In the genomic region with DNA sequence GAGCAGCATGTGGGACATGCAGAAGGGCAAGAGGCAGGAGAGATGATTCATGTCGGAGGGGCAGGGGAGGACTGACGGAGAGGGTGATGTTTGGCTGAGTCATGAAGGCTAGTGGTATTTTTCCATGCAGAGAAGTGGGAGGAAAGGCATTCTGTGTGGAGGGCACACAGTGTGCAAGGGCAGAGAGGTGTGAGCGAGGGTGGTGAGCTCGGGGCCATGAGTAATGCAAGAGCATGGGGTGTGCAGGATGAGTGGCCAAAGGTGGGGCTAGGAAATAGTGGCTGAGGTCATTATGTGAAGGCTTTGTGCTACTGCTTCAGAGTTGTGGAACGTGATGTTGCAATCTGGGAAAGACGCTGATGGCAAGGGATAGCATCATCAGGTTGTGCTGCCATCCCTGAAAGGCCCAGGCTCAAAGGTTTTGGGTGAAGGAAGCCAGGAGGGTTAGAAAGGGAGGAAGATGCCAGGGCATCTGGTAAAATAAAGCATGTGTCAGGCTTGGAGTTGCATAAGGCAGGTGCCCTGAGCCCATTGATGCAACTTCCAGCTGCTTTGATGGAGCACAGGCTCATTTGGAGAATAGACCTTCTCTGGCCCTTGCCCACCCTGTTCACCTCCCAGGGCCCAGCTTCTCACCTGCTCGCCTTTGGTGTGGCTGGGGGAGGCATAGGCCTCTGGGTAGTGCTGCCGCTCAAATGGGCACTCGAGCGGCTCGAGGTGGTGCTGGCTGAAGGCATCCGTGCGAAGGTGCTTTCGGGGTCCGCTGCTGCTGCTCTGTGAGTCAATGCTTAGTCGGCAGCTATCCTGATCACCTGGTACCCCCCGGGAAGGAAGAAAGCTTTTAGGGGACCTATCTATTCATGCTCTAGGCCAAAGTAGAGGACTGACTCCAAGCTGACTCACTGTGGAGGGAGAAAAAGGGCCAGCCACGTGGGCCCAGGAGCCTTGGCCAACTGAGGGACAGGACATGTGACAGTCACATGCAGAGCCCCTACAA, we compare ENCODE assay signal across 1 cellular context.
TF ChIP-seq lines count a peak whose summit lies in the region.

No MANE protein-coding gene starts in this region.

TF ChIP-seq in GM23338, 12 proteins besides CTCF, POLR2A, EP300 and RAD21 (continued from another document):
- TF ChIP-seq ETS1 (IDR thresholded peaks at IDR 0.05), result no peak
- TF ChIP-seq, protein P1, sequence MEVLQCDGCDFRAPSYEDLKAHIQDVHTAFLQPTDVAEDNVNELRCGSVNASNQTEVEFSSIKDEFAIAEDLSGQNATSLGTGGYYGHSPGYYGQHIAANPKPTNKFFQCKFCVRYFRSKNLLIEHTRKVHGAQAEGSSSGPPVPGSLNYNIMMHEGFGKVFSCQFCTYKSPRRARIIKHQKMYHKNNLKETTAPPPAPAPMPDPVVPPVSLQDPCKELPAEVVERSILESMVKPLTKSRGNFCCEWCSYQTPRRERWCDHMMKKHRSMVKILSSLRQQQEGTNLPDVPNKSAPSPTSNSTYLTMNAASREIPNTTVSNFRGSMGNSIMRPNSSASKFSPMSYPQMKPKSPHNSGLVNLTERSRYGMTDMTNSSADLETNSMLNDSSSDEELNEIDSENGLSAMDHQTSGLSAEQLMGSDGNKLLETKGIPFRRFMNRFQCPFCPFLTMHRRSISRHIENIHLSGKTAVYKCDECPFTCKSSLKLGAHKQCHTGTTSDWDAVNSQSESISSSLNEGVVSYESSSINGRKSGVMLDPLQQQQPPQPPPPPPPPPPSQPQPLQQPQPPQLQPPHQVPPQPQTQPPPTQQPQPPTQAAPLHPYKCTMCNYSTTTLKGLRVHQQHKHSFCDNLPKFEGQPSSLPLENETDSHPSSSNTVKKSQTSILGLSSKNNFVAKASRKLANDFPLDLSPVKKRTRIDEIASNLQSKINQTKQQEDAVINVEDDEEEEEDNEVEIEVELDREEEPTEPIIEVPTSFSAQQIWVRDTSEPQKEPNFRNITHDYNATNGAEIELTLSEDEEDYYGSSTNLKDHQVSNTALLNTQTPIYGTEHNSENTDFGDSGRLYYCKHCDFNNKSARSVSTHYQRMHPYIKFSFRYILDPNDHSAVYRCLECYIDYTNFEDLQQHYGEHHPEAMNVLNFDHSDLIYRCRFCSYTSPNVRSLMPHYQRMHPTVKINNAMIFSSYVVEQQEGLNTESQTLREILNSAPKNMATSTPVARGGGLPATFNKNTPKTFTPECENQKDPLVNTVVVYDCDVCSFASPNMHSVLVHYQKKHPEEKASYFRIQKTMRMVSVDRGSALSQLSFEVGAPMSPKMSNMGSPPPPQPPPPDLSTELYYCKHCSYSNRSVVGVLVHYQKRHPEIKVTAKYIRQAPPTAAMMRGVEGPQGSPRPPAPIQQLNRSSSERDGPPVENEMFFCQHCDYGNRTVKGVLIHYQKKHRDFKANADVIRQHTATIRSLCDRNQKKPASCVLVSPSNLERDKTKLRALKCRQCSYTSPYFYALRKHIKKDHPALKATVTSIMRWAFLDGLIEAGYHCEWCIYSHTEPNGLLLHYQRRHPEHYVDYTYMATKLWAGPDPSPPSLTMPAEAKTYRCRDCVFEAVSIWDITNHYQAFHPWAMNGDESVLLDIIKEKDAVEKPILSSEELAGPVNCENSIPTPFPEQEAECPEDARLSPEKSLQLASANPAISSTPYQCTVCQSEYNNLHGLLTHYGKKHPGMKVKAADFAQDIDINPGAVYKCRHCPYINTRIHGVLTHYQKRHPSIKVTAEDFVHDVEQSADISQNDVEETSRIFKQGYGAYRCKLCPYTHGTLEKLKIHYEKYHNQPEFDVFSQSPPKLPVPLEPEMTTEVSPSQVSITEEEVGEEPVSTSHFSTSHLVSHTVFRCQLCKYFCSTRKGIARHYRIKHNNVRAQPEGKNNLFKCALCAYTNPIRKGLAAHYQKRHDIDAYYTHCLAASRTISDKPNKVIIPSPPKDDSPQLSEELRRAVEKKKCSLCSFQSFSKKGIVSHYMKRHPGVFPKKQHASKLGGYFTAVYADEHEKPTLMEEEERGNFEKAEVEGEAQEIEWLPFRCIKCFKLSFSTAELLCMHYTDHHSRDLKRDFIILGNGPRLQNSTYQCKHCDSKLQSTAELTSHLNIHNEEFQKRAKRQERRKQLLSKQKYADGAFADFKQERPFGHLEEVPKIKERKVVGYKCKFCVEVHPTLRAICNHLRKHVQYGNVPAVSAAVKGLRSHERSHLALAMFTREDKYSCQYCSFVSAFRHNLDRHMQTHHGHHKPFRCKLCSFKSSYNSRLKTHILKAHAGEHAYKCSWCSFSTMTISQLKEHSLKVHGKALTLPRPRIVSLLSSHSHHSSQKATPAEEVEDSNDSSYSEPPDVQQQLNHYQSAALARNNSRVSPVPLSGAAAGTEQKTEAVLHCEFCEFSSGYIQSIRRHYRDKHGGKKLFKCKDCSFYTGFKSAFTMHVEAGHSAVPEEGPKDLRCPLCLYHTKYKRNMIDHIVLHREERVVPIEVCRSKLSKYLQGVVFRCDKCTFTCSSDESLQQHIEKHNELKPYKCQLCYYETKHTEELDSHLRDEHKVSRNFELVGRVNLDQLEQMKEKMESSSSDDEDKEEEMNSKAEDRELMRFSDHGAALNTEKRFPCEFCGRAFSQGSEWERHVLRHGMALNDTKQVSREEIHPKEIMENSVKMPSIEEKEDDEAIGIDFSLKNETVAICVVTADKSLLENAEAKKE (CRISPR knock-in tag; IDR thresholded peaks at IDR 0.05), result no peak
